In genomic region chr15:90618330-90619136, GRCh38 we compare ENCODE assay signal across 1 cellular context.
TF ChIP-seq lines count a peak whose summit lies in the region.

No MANE protein-coding gene starts in this region.

TF ChIP-seq in WTC11, 78 proteins besides CTCF, POLR2A, EP300 and RAD21 (continued from another document):
- TF ChIP-seq USF2 (CRISPR knock-in tag; IDR thresholded peaks at IDR 0.05): no peak
- TF ChIP-seq JUN (CRISPR knock-in tag; IDR thresholded peaks at IDR 0.05): no peak
- TF ChIP-seq ERG (CRISPR knock-in tag; IDR thresholded peaks at IDR 0.05): no peak
- TF ChIP-seq E2F1 (CRISPR knock-in tag; IDR thresholded peaks at IDR 0.05): no peak
- no peak for TF ChIP-seq MLX (CRISPR knock-in tag; IDR thresholded peaks at IDR 0.05)
TF ChIP-seq in WTC11: peak in this region for 0.
